Comparison of ENCODE assay signal across 27 cellular contexts in the genomic region with DNA sequence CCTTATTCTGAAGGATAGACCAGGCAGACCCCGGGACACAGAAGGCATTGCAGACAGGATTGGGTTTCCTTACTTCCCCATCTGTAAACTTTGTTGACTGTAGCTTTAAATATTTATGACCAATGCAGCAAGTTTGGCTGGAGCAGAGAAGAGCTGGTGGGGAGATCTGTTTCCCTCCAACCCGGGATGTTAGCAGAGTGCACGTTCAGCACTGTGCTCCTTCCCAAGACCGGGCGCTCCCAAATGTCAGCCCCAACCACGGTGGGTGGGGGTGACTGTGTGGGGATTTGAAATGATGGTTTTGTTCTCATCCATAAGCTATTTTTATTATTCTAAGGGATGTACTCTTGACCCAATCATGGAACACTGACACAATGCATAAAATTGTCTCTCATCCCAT.
"Had no signal": no experiment of that assay in that cellular context is flagged by ENCODE, and none has a peak within 500 bp of the region (broad histone marks: within the 10 kb centered on the region; RNA-seq: fewer than 3 reads in every experiment).

No MANE protein-coding gene starts in this region.

- H3K4me1 ChIP-seq: pancreas, prostate gland, right lobe of liver, spleen, suprapubic skin, testis, upper lobe of left lung had no signal

- ATAC-seq: naive thymus-derived CD4-positive, alpha-beta T cell; natural killer cell; pancreas; right cardiac atrium; right lobe of liver; stimulated activated memory B cell treated with anti-CD40 and anti-IgM and Interleukin-4, amounts not matched to agents 10 μg/mL and 1 μg/mL and 100 μg/mL, for 72 hours; stimulated activated naive CD8-positive, alpha-beta T cell treated with anti-CD3 and anti-CD28 coated beads, Interleukin-15, amount 100 ng/mL, for 72 hours; stimulated activated naive CD8-positive, alpha-beta T cell treated with anti-CD3 and anti-CD28 coated beads, Interleukin-15, Interleukin-2, amounts not matched to agents 100 U/mL and 50 U/mL, for 24 hours had no signal

- H3K9me3 ChIP-seq: neutrophil, pancreas, prostate gland, right lobe of liver, suprapubic skin, testis, upper lobe of left lung had no signal

- DNase-seq: naive thymus-derived CD4-positive, alpha-beta T cell; natural killer cell; nephron progenitor cell; nucleus accumbens; pancreas; right cardiac atrium; right lobe of liver; spleen; stimulated activated CD4-positive, alpha-beta T cell treated with anti-CD3 and anti-CD28 coated beads, Interleukin-12 subunit alpha, Interleukin-12 subunit beta, amount 100 ng/mL, for 4 hours; stimulated activated CD4-positive, alpha-beta T cell treated with anti-CD3 and anti-CD28 coated beads, Interleukin-1b, Interleukin-23, amount 100 ng/mL, for 48 hours; stimulated activated CD4-positive, alpha-beta T cell treated with anti-CD3 and anti-CD28 coated beads, Interleukin-4, amount 100 ng/mL, for 1 hour; stimulated activated CD4-positive, alpha-beta T cell treated with anti-CD3 and anti-CD28 coated beads, Interleukin-4, amount 100 ng/mL, for 4 hours; stimulated activated CD8-positive, alpha-beta memory T cell treated with anti-CD3 and anti-CD28 coated beads, Interleukin-4, amount 100 ng/mL, for 48 hours; stimulated activated naive CD4-positive, alpha-beta T cell; stimulated activated naive CD8-positive, alpha-beta T cell treated with anti-CD3 and anti-CD28 coated beads, Interleukin-15, amount 100 ng/mL, for 72 hours; stimulated activated naive CD8-positive, alpha-beta T cell treated with anti-CD3 and anti-CD28 coated beads, Interleukin-15, Interleukin-2, amounts not matched to agents 100 U/mL and 50 U/mL, for 24 hours; substantia nigra; testis; trophoblast cell; upper lobe of left lung had no signal

- H3K36me3 ChIP-seq: neutrophil, pancreas, prostate gland, right lobe of liver, spleen, suprapubic skin, tibial nerve, upper lobe of left lung had no signal

- H3K4me3 ChIP-seq: pancreas, prostate gland, right lobe of liver, skin epidermis, smooth muscle cell, spleen, suprapubic skin, testis, tibial nerve, upper lobe of left lung had no signal

- H3K4me2 ChIP-seq: smooth muscle cell had no signal

- H3K27ac ChIP-seq: neutrophil, pancreas, prostate gland, right lobe of liver, skin epidermis, spleen, suprapubic skin, testis, upper lobe of left lung had no signal

- H3K27me3 ChIP-seq: neutrophil, pancreas, right lobe of liver, suprapubic skin, testis, tibial nerve, upper lobe of left lung had no signal
